In the genomic region with DNA sequence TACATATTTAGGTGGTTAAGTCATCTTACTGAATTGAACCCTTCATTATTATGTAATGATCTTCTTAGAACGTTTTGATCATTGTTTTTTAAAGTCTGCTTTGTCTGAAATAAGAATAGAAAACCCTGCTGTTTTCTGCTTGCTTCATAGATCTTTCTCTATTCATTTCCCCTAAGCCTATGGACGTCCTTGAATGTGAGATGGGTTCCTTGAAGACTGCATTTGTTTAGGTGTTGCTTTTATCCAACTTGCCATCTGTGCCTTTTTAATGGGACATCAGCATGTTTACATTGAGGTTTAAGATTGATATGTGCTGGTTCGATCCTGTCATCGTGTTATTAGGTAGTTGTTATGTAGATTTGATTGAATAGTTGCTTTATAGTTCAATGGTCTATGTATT, we compare ENCODE assay signal across 9 cellular contexts.
"Had no signal": no experiment of that assay in that cellular context is flagged by ENCODE, and none has a peak within 500 bp of the region (broad histone marks: within the 10 kb centered on the region; RNA-seq: fewer than 3 reads in every experiment).

No MANE protein-coding gene starts in this region.

- DNase-seq: GM23248, HFFc6, KBM-7 had no signal

- H3K36me3 Mint-ChIP-seq: IgD-negative memory B cell had no signal

- H2AFZ ChIP-seq: GM23248 had no signal

- H3K4me3 Mint-ChIP-seq: HFFc6, IgD-negative memory B cell had no signal

- H3K27me3 Mint-ChIP-seq: IgD-negative memory B cell had no signal

- H3K27ac ChIP-seq: GM23248, HL-60, KMS-11 had no signal

- H3K4me1 Mint-ChIP-seq: IgD-negative memory B cell had no signal

- H3K36me3 ChIP-seq: HAP-1 had no signal

- H3K27ac Mint-ChIP-seq: HFFc6, IgD-negative memory B cell had no signal

- H3K4me3 ChIP-seq: GM23248, HAP-1 had no signal

- FAIRE-seq: H54, HepG2 had no signal

- H3K9ac ChIP-seq: GM23248, KMS-11 had no signal
